In genomic region chr1:12173631-12174121, GRCh38 we compare ENCODE assay signal across 7 cellular contexts. TPM values are rescaled to one million over a fixed set of nuclear protein-coding genes. Genes with fewer than 3 reads are reported as not detected.
DNase-seq lines count a peak whose midpoint lies in the region; ATAC-seq lines count a peak whose summit lies in the region.

No MANE protein-coding gene starts in this region.

- H3K27me3 Mint-ChIP-seq in activated naive CD8-positive, alpha-beta T cell treated with anti-CD3 and anti-CD28 coated beads for 36 hours = no peaks in the 10 kb centered on the region
- peaks cover 0 to 2% (median 0%) of the 10 kb centered on the region in 5 donors for H3K27me3 Mint-ChIP-seq in naive thymus-derived CD8-positive, alpha-beta T cell

- H3K4me1 Mint-ChIP-seq in activated naive CD8-positive, alpha-beta T cell treated with anti-CD3 and anti-CD28 coated beads for 36 hours = peaks cover 88% of the 10 kb centered on the region
- peaks cover 41 to 92% (median 87%) of the 10 kb centered on the region in 4 donors for H3K4me1 Mint-ChIP-seq in naive thymus-derived CD8-positive, alpha-beta T cell

- peak overlapping the region; percentile 55 for H3K27ac ChIP-seq in stomach smooth muscle (ENCODE audit: low read length)

- no peak overlapping the region for H3K9ac ChIP-seq in stomach smooth muscle (ENCODE audit: low read length in 2 of 2)

- H3K4me3 Mint-ChIP-seq in activated naive CD8-positive, alpha-beta T cell treated with anti-CD3 and anti-CD28 coated beads for 36 hours = peak overlapping the region; percentile 74
- peak overlapping the region; percentile 53 to 84 (median 73) for H3K4me3 Mint-ChIP-seq in naive thymus-derived CD8-positive, alpha-beta T cell

- peaks cover 0 to 3% of the 10 kb centered on the region in 2 donors for H3K9me3 ChIP-seq in stomach smooth muscle (ENCODE audit: control insufficient read depth in 2 of 2, low read length in 2 of 2)

- peaks cover 48% of the 10 kb centered on the region for H3K4me1 ChIP-seq in stomach smooth muscle (ENCODE audit: control insufficient read depth, insufficient read depth, low read length)

- peak; percentile 52 to 68 for ATAC-seq in naive thymus-derived CD8-positive, alpha-beta T cell
- ATAC-seq in HG02763 (IDR thresholded peaks at IDR 0.05; ENCODE audit: unreplicated experiment) = no peak
- no peak for ATAC-seq in GM19395 (IDR thresholded peaks at IDR 0.05; ENCODE audit: unreplicated experiment)

- H3K4me3 ChIP-seq in stomach smooth muscle (ENCODE audit: low read length in 2 of 2) = no peak overlapping the region

- H3K36me3 Mint-ChIP-seq in activated naive CD8-positive, alpha-beta T cell treated with anti-CD3 and anti-CD28 coated beads for 36 hours = peaks cover 65% of the 10 kb centered on the region
- H3K36me3 Mint-ChIP-seq in naive thymus-derived CD8-positive, alpha-beta T cell = peaks cover 0 to 4% (median 3%) of the 10 kb centered on the region in 3 donors

- no peaks in the 10 kb centered on the region for H3K27me3 ChIP-seq in stomach smooth muscle (ENCODE audit: control insufficient read depth in 1 of 2, insufficient read depth in 2 of 2, low read length in 2 of 2)

- no peaks in the 10 kb centered on the region for H3K36me3 ChIP-seq in stomach smooth muscle (ENCODE audit: control insufficient read depth in 2 of 2, insufficient read depth in 2 of 2, low read length in 2 of 2)

- peak overlapping the region; percentile 96 for H3K27ac Mint-ChIP-seq in activated naive CD8-positive, alpha-beta T cell treated with anti-CD3 and anti-CD28 coated beads for 36 hours
- peak overlapping the region; percentile 92 to 99 (median 96) for H3K27ac Mint-ChIP-seq in naive thymus-derived CD8-positive, alpha-beta T cell

- DNase-seq in T-helper 2 cell (peak; percentile 61 to 99 (median 88)), NCI-H1417 (lab: John Stamatoyannopoulos, UW) (no peak)
- DNase-seq in activated naive CD8-positive, alpha-beta T cell treated with anti-CD3 and anti-CD28 coated beads for 36 hours = peak; percentile 87
- DNase-seq in naive thymus-derived CD8-positive, alpha-beta T cell = peak; percentile 65 to 98 (median 94)

- POLR2A ChIA-PET in naive thymus-derived CD8-positive, alpha-beta T cell (lab: Charles Lee) = interaction anchor here (0.6 to 9.7 kb wide), 4 partner anchors 9 to 24 kb away, joined by 3 to 119 read pairs (median 4); no protein-coding TSS in a partner anchor

- peaks cover 4% of the 10 kb centered on the region for H3K9me3 Mint-ChIP-seq in activated naive CD8-positive, alpha-beta T cell treated with anti-CD3 and anti-CD28 coated beads for 36 hours
- no peaks in the 10 kb centered on the region for H3K9me3 Mint-ChIP-seq in naive thymus-derived CD8-positive, alpha-beta T cell

RNA-seq across cellular contexts. Expression of gene TNFRSF1B, which starts 6.9 kb away (rescaled TPM):
- total RNA-seq in activated naive CD8-positive, alpha-beta T cell treated with anti-CD3 and anti-CD28 coated beads for 36 hours = 100 to 1,000 TPM; 187 to 193 TPM
- total RNA-seq in naive thymus-derived CD8-positive, alpha-beta T cell = 10 to 100 TPM; 16.5 to 18.4 TPM
- polyA plus RNA-seq in naive thymus-derived CD8-positive, alpha-beta T cell = 10 to 100 TPM; 19.7 to 64.6 (median 21.8) TPM

RNA-seq across cellular contexts. Expression of gene VPS13D, which starts 56.2 kb away (rescaled TPM):
- total RNA-seq in activated naive CD8-positive, alpha-beta T cell treated with anti-CD3 and anti-CD28 coated beads for 36 hours = 10 to 100 TPM; 27.7 to 29.1 TPM
- 10 to 100 TPM; 63.0 to 64.9 TPM for total RNA-seq in naive thymus-derived CD8-positive, alpha-beta T cell
- 1 to 10 TPM; 5.3 to 7.5 (median 5.4) TPM for polyA plus RNA-seq in naive thymus-derived CD8-positive, alpha-beta T cell

Comparison
In these comparisons a context has a peak if more than half of its experiments do, and no peak if none do; other contexts are left out.
1. DNase-seq: peak in T-helper 2 cell (5 of 5), activated naive CD8-positive, alpha-beta T cell treated with anti-CD3 and anti-CD28 coated beads for 36 hours (single experiment) and naive thymus-derived CD8-positive, alpha-beta T cell (10 of 10); none in NCI-H1417 (0 of 3).
2. ATAC-seq: peak in naive thymus-derived CD8-positive, alpha-beta T cell (2 of 2); none in HG02763 (single experiment) and GM19395 (single experiment).
3. RNA of gene TNFRSF1B, which starts 6.9 kb away (total RNA-seq): 187 to 193 TPM in activated naive CD8-positive, alpha-beta T cell treated with anti-CD3 and anti-CD28 coated beads for 36 hours; 16.5 to 18.4 TPM in naive thymus-derived CD8-positive, alpha-beta T cell; every median in the first group is over 4 times any median in the second.